In genomic region chr22:37259540-37260029, GRCh38 we compare ENCODE assay signal across 8 cellular contexts. TPM values are rescaled to one million over a fixed set of nuclear protein-coding genes. Genes with fewer than 3 reads are reported as not detected.
DNase-seq lines count a peak whose midpoint lies in the region; ATAC-seq and TF ChIP-seq lines count a peak whose summit lies in the region.

No MANE protein-coding gene starts in this region.

- H4K20me1 ChIP-seq in MM.1S (ENCODE audit: insufficient read depth, low read length) (no peaks in the 10 kb centered on the region), neural progenitor cell (ENCODE audit: low read depth) (no peaks in the 10 kb centered on the region)

- H3F3A ChIP-seq in MM.1S (ENCODE audit: insufficient read depth, low read length) (no peaks in the 10 kb centered on the region), neural progenitor cell (ENCODE audit: low read depth) (peaks cover 19% of the 10 kb centered on the region)

- H3K27me3 ChIP-seq in MM.1S (replicated peaks; ENCODE audit: insufficient read depth, low read length) (no peaks in the 10 kb centered on the region), neural progenitor cell (peaks cover 24% of the 10 kb centered on the region)

- H3K9me3 Mint-ChIP-seq in activated CD8-positive, alpha-beta memory T cell treated with anti-CD3 and anti-CD28 coated beads, Interleukin-2, amount 10 ng/mL, durations not matched to agents 7 days and 5 days (ENCODE audit: low read depth): peaks cover 3% of the 10 kb centered on the region
- H3K9me3 Mint-ChIP-seq in neural progenitor cell: peaks cover 17% of the 10 kb centered on the region

- CTCF ChIA-PET in activated CD8-positive, alpha-beta memory T cell treated with anti-CD3 and anti-CD28 coated beads, Interleukin-2, amount 10 ng/mL, durations not matched to agents 7 days and 5 days (lab: Charles Lee): interaction anchor here (1.1 to 4.6 kb wide), 30 partner anchors 7 to 273 kb away, joined by 3 to 106 read pairs (median 7); partner anchors contain the start of genes CYTH4 and RAC2

- H3K9ac ChIP-seq in MM.1S (ENCODE audit: low read length) (no peak overlapping the region), neural progenitor cell (no peak overlapping the region)

- H3K79me2 ChIP-seq in MM.1S (ENCODE audit: low read length) (no peaks in the 10 kb centered on the region), neural progenitor cell (ENCODE audit: low read depth) (no peaks in the 10 kb centered on the region)

- H3K4me2 ChIP-seq in MM.1S (ENCODE audit: low read depth, low read length) (peak overlapping the region; percentile 9; the same call in 1 of the 2 replicates), neural progenitor cell (peak overlapping the region; percentile 69)

- no peak for ATAC-seq in activated CD8-positive, alpha-beta memory T cell treated with anti-CD3 and anti-CD28 coated beads, Interleukin-2, amount 10 ng/mL, durations not matched to agents 7 days and 5 days
- no peak for ATAC-seq in GM21529 (IDR thresholded peaks at IDR 0.05; ENCODE audit: unreplicated experiment)

- peaks cover 5% of the 10 kb centered on the region for H3K36me3 Mint-ChIP-seq in activated CD8-positive, alpha-beta memory T cell treated with anti-CD3 and anti-CD28 coated beads, Interleukin-2, amount 10 ng/mL, durations not matched to agents 7 days and 5 days
- no peaks in the 10 kb centered on the region for H3K36me3 Mint-ChIP-seq in neural progenitor cell

- H3K27ac Mint-ChIP-seq in activated CD8-positive, alpha-beta memory T cell treated with anti-CD3 and anti-CD28 coated beads, Interleukin-2, amount 10 ng/mL, durations not matched to agents 7 days and 5 days: no peak overlapping the region
- H3K27ac Mint-ChIP-seq in neural progenitor cell: peak overlapping the region; percentile 15

- no peak overlapping the region for H3K4me3 Mint-ChIP-seq in activated CD8-positive, alpha-beta memory T cell treated with anti-CD3 and anti-CD28 coated beads, Interleukin-2, amount 10 ng/mL, durations not matched to agents 7 days and 5 days
- peak overlapping the region; percentile 19 for H3K4me3 Mint-ChIP-seq in neural progenitor cell

- H2AFZ ChIP-seq in MM.1S (ENCODE audit: low read length): no peak overlapping the region
- peak overlapping the region; percentile 66 for H2AFZ ChIP-seq in neural progenitor cell (replicated peaks)

- DNase-seq in activated CD8-positive, alpha-beta memory T cell treated with anti-CD3 and anti-CD28 coated beads, Interleukin-2, amount 50 U/mL, for 48 hours: peak; percentile 56
- no peak for DNase-seq in activated CD8-positive, alpha-beta memory T cell treated with anti-CD3 and anti-CD28 coated beads, Interleukin-2, amount 10 ng/mL, durations not matched to agents 7 days and 5 days
- DNase-seq in MM.1S (no peak), dedifferentiated amniotic fluid mesenchymal stem cell (ENCODE audit: extremely low spot score) (peak; percentile 42), neural progenitor cell (ENCODE audit: low spot score) (peak; percentile 72), NCI-H446 (lab: John Stamatoyannopoulos, UW) (no peak), NCI-H510A treated with DMSO at 0.1 percent for 48 hours (lab: John Stamatoyannopoulos, UW) (no peak)

- peaks cover 7% of the 10 kb centered on the region for H3K4me1 ChIP-seq in MM.1S (ENCODE audit: low read length)
- peaks cover 9% of the 10 kb centered on the region for H3K4me1 ChIP-seq in neural progenitor cell

- H3K9me2 ChIP-seq in MM.1S (replicated peaks; ENCODE audit: insufficient read depth, low read length): no peaks in the 10 kb centered on the region

- peak; percentile 36 for TF ChIP-seq CTCF in MM.1S (IDR thresholded peaks at IDR 0.05; ENCODE audit: low read length)
- TF ChIP-seq CTCF in neural progenitor cell (IDR thresholded peaks at IDR 0.05): peak; percentile 65

- H3K4me1 Mint-ChIP-seq in activated CD8-positive, alpha-beta memory T cell treated with anti-CD3 and anti-CD28 coated beads, Interleukin-2, amount 10 ng/mL, durations not matched to agents 7 days and 5 days: peaks cover 33% of the 10 kb centered on the region
- peaks cover 16% of the 10 kb centered on the region for H3K4me1 Mint-ChIP-seq in neural progenitor cell

- no peaks in the 10 kb centered on the region for H3K9me3 ChIP-seq in MM.1S (replicated peaks; ENCODE audit: insufficient read depth, low read length)
- H3K9me3 ChIP-seq in neural progenitor cell (ENCODE audit: low read depth): peaks cover 3% of the 10 kb centered on the region

- H3K36me3 ChIP-seq in MM.1S (replicated peaks; ENCODE audit: insufficient read depth, low read length): no peaks in the 10 kb centered on the region
- no peaks in the 10 kb centered on the region for H3K36me3 ChIP-seq in neural progenitor cell

- H3K27ac ChIP-seq in MM.1S (ENCODE audit: low read length) (no peak overlapping the region), neural progenitor cell (no peak overlapping the region)

- H3K4me3 ChIP-seq in MM.1S (ENCODE audit: low read length) (no peak overlapping the region), neural progenitor cell (peak overlapping the region; percentile 4)

- H3K27me3 Mint-ChIP-seq in activated CD8-positive, alpha-beta memory T cell treated with anti-CD3 and anti-CD28 coated beads, Interleukin-2, amount 10 ng/mL, durations not matched to agents 7 days and 5 days: peaks cover 6% of the 10 kb centered on the region
- peaks cover 16% of the 10 kb centered on the region for H3K27me3 Mint-ChIP-seq in neural progenitor cell (ENCODE audit: insufficient read depth, low read depth)

RNA-seq across cellular contexts. Expression of gene RAC2, which starts 15.5 kb away (rescaled TPM):
- 100 to 1,000 TPM; 834 to 907 TPM for total RNA-seq in activated CD8-positive, alpha-beta memory T cell treated with anti-CD3 and anti-CD28 coated beads, Interleukin-2, amount 10 ng/mL, durations not matched to agents 7 days and 5 days
- 1.7 and 2.1 TPM in 2 replicates for total RNA-seq in neural progenitor cell (ENCODE audit: low replicate concordance)

RNA-seq across cellular contexts. Expression of gene CYTH4, which starts 22.7 kb away (rescaled TPM):
- total RNA-seq in activated CD8-positive, alpha-beta memory T cell treated with anti-CD3 and anti-CD28 coated beads, Interleukin-2, amount 10 ng/mL, durations not matched to agents 7 days and 5 days: 100 to 1,000 TPM in 1 of 2 experiments, 10 to 100 TPM in 1; 97.8 to 123 TPM
- not detected in 2 replicates for total RNA-seq in neural progenitor cell (ENCODE audit: low replicate concordance)

RNA-seq across cellular contexts. Expression of gene SSTR3, which starts 47.3 kb away (rescaled TPM):
- 1 to 10 TPM; 1.3 to 2.2 TPM for total RNA-seq in activated CD8-positive, alpha-beta memory T cell treated with anti-CD3 and anti-CD28 coated beads, Interleukin-2, amount 10 ng/mL, durations not matched to agents 7 days and 5 days
- 0.19 and 0.53 TPM in 2 replicates for total RNA-seq in neural progenitor cell (ENCODE audit: low replicate concordance)

Comparison
In these comparisons a context has a peak if more than half of its experiments do, and no peak if none do; other contexts are left out.
1. DNase-seq: peak in activated CD8-positive, alpha-beta memory T cell treated with anti-CD3 and anti-CD28 coated beads, Interleukin-2, amount 50 U/mL, for 48 hours (single experiment), dedifferentiated amniotic fluid mesenchymal stem cell (single experiment) and neural progenitor cell (single experiment); none in activated CD8-positive, alpha-beta memory T cell treated with anti-CD3 and anti-CD28 coated beads, Interleukin-2, amount 10 ng/mL, durations not matched to agents 7 days and 5 days (single experiment), MM.1S (single experiment), NCI-H446 (0 of 2) and NCI-H510A treated with DMSO at 0.1 percent for 48 hours (single experiment).
2. RNA of gene RAC2, which starts 15.5 kb away (total RNA-seq): 834 to 907 TPM in activated CD8-positive, alpha-beta memory T cell treated with anti-CD3 and anti-CD28 coated beads, Interleukin-2, amount 10 ng/mL, durations not matched to agents 7 days and 5 days; 1.7 to 2.1 TPM in neural progenitor cell; every median in the first group is over 100 times any median in the second.
3. RNA of gene CYTH4, which starts 22.7 kb away (total RNA-seq): 97.8 to 123 TPM in activated CD8-positive, alpha-beta memory T cell treated with anti-CD3 and anti-CD28 coated beads, Interleukin-2, amount 10 ng/mL, durations not matched to agents 7 days and 5 days; not detected in neural progenitor cell; every median in the first group is over 10 times any median in the second.